In the genomic region with DNA sequence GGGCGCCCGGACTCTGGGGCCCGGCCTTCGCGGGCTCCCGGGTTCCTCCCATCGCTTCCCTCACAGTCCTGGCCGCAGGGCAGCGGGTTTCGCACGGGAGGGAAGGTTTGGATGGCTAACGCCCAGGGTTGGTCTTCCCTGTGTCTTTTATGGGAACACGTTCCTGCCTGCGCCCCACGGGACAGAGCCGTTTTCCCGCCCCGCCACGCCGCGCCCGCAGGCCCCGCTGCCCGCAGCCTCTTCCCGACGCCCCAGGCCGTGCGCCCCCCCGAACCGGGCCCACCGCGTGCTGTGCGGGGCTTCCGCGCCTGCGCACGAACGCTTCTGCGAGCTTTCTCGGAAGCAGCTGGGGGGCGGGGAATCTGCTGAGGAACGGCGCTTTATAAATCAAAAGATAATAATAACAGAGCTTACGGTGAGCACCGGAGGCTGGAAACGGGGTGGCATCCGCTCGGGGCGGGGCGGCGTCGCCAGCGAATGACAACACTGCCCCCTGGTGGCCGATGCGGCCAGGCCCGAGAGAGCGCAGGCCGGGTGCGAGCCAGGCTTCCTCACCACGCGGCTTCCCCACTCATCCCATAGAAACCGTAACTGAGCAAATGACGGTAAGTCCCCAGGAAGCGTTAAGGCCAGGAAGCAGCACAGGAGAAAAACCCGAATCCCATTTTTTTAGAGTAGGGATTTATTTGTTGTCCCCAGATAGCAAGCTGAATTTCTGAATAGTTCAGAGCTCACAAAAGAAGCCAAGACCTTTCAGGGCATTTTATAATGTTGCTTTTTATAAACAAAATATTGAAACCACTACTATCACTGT, we compare ENCODE assay signal across 8 cellular contexts.
DNase-seq lines count a peak whose midpoint lies in the region; FAIRE-seq and TF ChIP-seq lines count a peak whose summit lies in the region.

No MANE protein-coding gene starts in this region.

- DNase-seq in AG10803 (ENCODE audit: low read depth) (peak; percentile 70), GM19239 (ENCODE audit: insufficient read length, low spot score) (peak; percentile 79), HUDEP-2 (lab: John Stamatoyannopoulos, UW; ENCODE audit: unreplicated experiment in 76 of 76) (peak in 66 of 76 experiments; percentile 9 to 84 (median 56)), activated T-cell treated with anti-CD3 and anti-CD28 coated beads for 4 hours (peak; percentile 83), erythroblast (lab: John Stamatoyannopoulos, UW) (peak; percentile 69 to 82), mucosa of gallbladder (ENCODE audit: low spot score) (peak; percentile 88)
- DNase-seq in stimulated activated CD8-positive, alpha-beta memory T cell treated with anti-CD3 and anti-CD28 coated beads, Interleukin-2, amount 100 ng/mL, for 48 hours (ENCODE audit: low read depth in 2 of 2), result peak; percentile 74 to 79

- no peak overlapping the region for H3K27ac ChIP-seq in OCI-LY1 (ENCODE audit: low read depth, low read length, poor library complexity, severe bottlenecking)

- 0 out of 2 replicates have a peak, but pooled peaks cover 3% of the 10 kb centered on the region for H3K27me3 ChIP-seq in OCI-LY1 (ENCODE audit: insufficient read depth, low read length)

- no peaks in the 10 kb centered on the region for H3K36me3 ChIP-seq in OCI-LY1 (ENCODE audit: insufficient read depth, low read length)

- H3K4me2 ChIP-seq in OCI-LY1 (ENCODE audit: low read length), result no peak overlapping the region

- TF ChIP-seq CTCF in AG10803 (conservative IDR thresholded peaks at IDR 0.05; ENCODE audit: low read length), result peak; percentile 81
- TF ChIP-seq CTCF in OCI-LY1 (IDR thresholded peaks at IDR 0.05; ENCODE audit: low read length), result peak; percentile 89

- no peak overlapping the region for H3K9ac ChIP-seq in OCI-LY1 (ENCODE audit: low read length)

- H3K4me3 ChIP-seq in AG10803 (ENCODE audit: low read length) (peak overlapping the region; percentile 59), OCI-LY1 (ENCODE audit: low read depth, low read length, poor library complexity, severe bottlenecking) (no peak overlapping the region)

- H4K20me1 ChIP-seq in OCI-LY1 (ENCODE audit: insufficient read depth, low read length), result no peaks in the 10 kb centered on the region

- no peaks in the 10 kb centered on the region for H3F3A ChIP-seq in OCI-LY1 (ENCODE audit: insufficient read depth, low read length)

- peak; percentile 85 for FAIRE-seq in GM19239 (lab: Jason Lieb, UNC)

- H3K4me1 ChIP-seq in OCI-LY1 (ENCODE audit: insufficient read depth, low read length, severe bottlenecking), result no peaks in the 10 kb centered on the region

- TF ChIP-seq POLR2A in erythroblast (IDR thresholded peaks at IDR 0.05; ENCODE audit: low read length), result no peak

- H3K9me2 ChIP-seq in OCI-LY1 (ENCODE audit: low read depth, low read length), result no peaks in the 10 kb centered on the region

- no peaks in the 10 kb centered on the region for H3K79me2 ChIP-seq in OCI-LY1 (ENCODE audit: insufficient read depth, low read length)

- no peaks in the 10 kb centered on the region for H3K9me3 ChIP-seq in OCI-LY1 (ENCODE audit: low read length)

- no peak overlapping the region for H2AFZ ChIP-seq in OCI-LY1 (ENCODE audit: low read length)
